In the genomic region with DNA sequence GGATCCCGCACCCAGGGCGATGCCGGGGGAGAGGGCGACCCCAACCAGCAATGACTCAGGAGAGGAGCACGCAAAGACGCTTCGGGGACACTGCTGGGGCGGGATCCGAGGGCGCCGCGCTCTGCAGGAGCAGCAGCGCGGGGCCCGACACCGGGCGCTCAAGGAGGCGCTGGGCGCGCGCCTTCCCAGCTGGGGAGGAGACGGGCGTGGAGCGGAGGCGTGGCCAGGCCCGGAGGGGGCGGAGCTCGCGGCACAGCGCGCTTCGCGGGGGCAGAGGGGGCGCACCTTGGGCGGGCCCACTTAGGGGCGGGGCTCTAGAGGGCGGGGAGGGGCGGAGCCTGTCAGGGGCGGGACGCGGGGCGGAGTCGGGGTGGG, we compare ENCODE assay signal across 1 cellular context.
TF ChIP-seq lines count a peak whose summit lies in the region.

No MANE protein-coding gene starts in this region.

TF ChIP-seq in GM23338, 12 proteins besides CTCF, POLR2A, EP300 and RAD21:
- TF ChIP-seq ZNF462 (CRISPR knock-in tag; IDR thresholded peaks at IDR 0.05) (no peak), STAT1 (IDR thresholded peaks at IDR 0.05; ENCODE audit: unreplicated experiment) (no peak)
TF ChIP-seq in GM23338: peak in this region for 0.
